ENCODE assay signal across 8 cellular contexts in the genomic region with DNA sequence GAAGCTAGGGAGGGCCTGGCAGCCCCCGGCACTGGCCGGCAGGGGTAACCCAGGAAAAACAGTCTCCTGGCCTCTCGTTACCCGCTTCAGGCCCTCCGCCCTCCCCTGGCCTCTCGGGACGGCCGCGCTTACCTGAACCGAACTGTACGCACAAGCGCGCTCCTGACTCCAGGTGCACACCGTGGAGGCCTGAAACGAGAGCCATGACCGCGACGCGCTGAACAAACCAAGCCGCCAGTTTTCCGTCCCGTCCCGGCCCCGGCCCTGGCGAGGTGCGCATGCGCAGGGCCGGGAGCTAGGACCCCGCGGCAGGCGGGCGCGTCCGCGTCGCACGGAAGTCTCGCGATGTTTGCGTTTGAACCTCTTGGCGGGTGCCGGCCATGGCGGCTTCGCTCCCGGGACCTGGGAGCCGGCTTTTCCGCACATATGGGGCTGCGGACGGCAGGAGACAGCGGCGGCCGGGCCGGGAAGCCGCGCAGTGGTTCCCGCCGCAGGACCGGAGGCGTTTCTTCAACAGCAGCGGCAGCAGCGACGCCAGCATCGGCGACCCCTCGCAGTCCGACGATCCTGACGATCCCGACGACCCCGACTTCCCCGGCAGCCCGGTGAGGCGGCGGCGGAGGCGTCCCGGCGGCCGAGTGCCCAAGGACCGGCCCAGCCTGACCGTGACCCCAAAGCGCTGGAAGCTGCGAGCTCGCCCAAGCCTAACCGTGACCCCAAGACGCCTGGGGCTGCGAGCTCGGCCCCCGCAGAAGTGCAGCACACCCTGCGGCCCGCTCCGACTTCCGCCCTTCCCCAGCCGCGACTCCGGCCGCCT. TPM values are rescaled to one million over a fixed set of nuclear protein-coding genes. Genes with fewer than 3 reads are reported as not detected.
A peak's percentile ranks its signal among the peaks of the same experiment; 100 is the strongest.
DNase-seq lines count a peak whose midpoint lies in the region; ATAC-seq and TF ChIP-seq lines count a peak whose summit lies in the region.

HASPIN (plus strand) TSS at position 348 of the 817 bp plus-strand sequence; CDS start at position 381, 33 bp downstream.

- peak within 1 kb of the TSS; percentile 92 for H3K4me3 Mint-ChIP-seq in activated T-cell treated with anti-CD3 and anti-CD28 coated beads, Interleukin-2, amount 50 U/mL, for 4 hours

- H3K36me3 ChIP-seq in PC-9 (ENCODE audit: low read depth) = peaks cover 15% of the 10 kb centered on the region

- H3K4me3 ChIP-seq in PC-9 = peak within 1 kb of the TSS; percentile 76

- H2AFZ ChIP-seq in PC-9 = peak within 1 kb of the TSS; percentile 95

- DNase-seq in DMS153 treated with DMSO at 0.1 percent for 48 hours (lab: John Stamatoyannopoulos, UW; ENCODE audit: unreplicated experiment) = peak; percentile 50
- peak; percentile 77 to 91 for DNase-seq in PC-9
- peak; percentile 92 for DNase-seq in activated T-cell treated with anti-CD3 and anti-CD28 coated beads, Interleukin-2, amount 50 U/mL, for 4 hours
- peak; percentile 92 for DNase-seq in myocyte (ENCODE audit: low read depth)
- peak; percentile 79 to 87 for DNase-seq in stimulated activated CD8-positive, alpha-beta memory T cell treated with anti-CD3 and anti-CD28 coated beads, Interleukin-7, amount 100 ng/mL, for 48 hours (ENCODE audit: extremely low read depth in 1 of 2, low read depth in 1 of 2)

- intact Hi-C loops in PC-9 (cut with micrococcal nuclease; ENCODE audit: unreplicated experiment) = loop anchor here (5.0 to 10.0 kb wide), 4 partner anchors 41 to 676 kb away; partner anchors contain the start of genes EMC6 and TAX1BP3

- H3K79me2 ChIP-seq in PC-9 (ENCODE audit: low read depth) = peaks cover 68% of the 10 kb centered on the region

- POLR2A ChIA-PET in PC-9 (lab: Charles Lee; ENCODE audit: unreplicated experiment) = interaction anchor here (0.7 kb wide), 1 partner anchor 56 kb away, joined by 4 read pairs; no protein-coding TSS in a partner anchor

- peak; percentile 36; the same call in 1 of the 2 replicates for TF ChIP-seq EP300 in Ishikawa (IDR thresholded peaks at IDR 0.05; ENCODE audit: borderline replicate concordance)

- H3K9me3 Mint-ChIP-seq in activated T-cell treated with anti-CD3 and anti-CD28 coated beads, Interleukin-2, amount 50 U/mL, for 4 hours = no peaks in the 10 kb centered on the region

- CTCF ChIA-PET in PC-9 (lab: Charles Lee) = interaction anchor here (0.6 to 1.1 kb wide), 5 partner anchors 14 to 535 kb away, joined by 3 to 10 read pairs (median 4); no protein-coding TSS in a partner anchor

- TF ChIP-seq CTCF in PC-9 (conservative IDR thresholded peaks at IDR 0.05) = peak; percentile 44; the same call in 1 of the 2 replicates

- no peaks in the 10 kb centered on the region for H4K20me1 ChIP-seq in PC-9 (ENCODE audit: insufficient read depth)

- peaks cover 55% of the 10 kb centered on the region for H3K4me1 ChIP-seq in PC-9 (replicated peaks; ENCODE audit: insufficient read depth)

- no peaks in the 10 kb centered on the region for H3K27me3 ChIP-seq in PC-9 (ENCODE audit: insufficient read depth, low read depth)

- H3K4me1 Mint-ChIP-seq in activated T-cell treated with anti-CD3 and anti-CD28 coated beads, Interleukin-2, amount 50 U/mL, for 4 hours (ENCODE audit: low read depth) = peaks cover 35% of the 10 kb centered on the region

- peaks cover 39% of the 10 kb centered on the region for H3F3A ChIP-seq in PC-9 (ENCODE audit: insufficient read depth, low read depth)

- no peaks in the 10 kb centered on the region for H3K9me2 ChIP-seq in PC-9 (ENCODE audit: insufficient read depth)

- no peak for TF ChIP-seq RAD21 in Ishikawa (IDR thresholded peaks at IDR 0.05; ENCODE audit: low read depth)

- H3K36me3 Mint-ChIP-seq in activated T-cell treated with anti-CD3 and anti-CD28 coated beads, Interleukin-2, amount 50 U/mL, for 4 hours (ENCODE audit: insufficient read depth) = peaks cover 15% of the 10 kb centered on the region

- H3K27me3 Mint-ChIP-seq in activated T-cell treated with anti-CD3 and anti-CD28 coated beads, Interleukin-2, amount 50 U/mL, for 4 hours (ENCODE audit: low read depth) = no peaks in the 10 kb centered on the region

- ATAC-seq in GM21576 (IDR thresholded peaks at IDR 0.05; ENCODE audit: unreplicated experiment) = peak; percentile 71
- peak; percentile 91 to 96 for ATAC-seq in activated T-cell treated with anti-CD3 and anti-CD28 coated beads, Interleukin-2, amount 50 U/mL, for 4 hours
- peak; percentile 91 for ATAC-seq in esophagus mucosa

- peak within 1 kb of the TSS; percentile 38 for H3K27ac ChIP-seq in PC-9

- H3K4me2 ChIP-seq in PC-9 = peak within 1 kb of the TSS; percentile 99

- no peaks in the 10 kb centered on the region for H3K9me3 ChIP-seq in PC-9 (ENCODE audit: insufficient read depth, low read depth)

- BruUV-seq in PC-9 (replicated peaks; lab: Mats Ljungman, UMichigan) = no TSS peak

TF ChIP-seq in Ishikawa, 13 proteins besides CTCF, POLR2A, EP300 and RAD21:
- peak; percentile 92 for TF ChIP-seq YY1 (IDR thresholded peaks at IDR 0.05; ENCODE audit: low read depth)
- TF ChIP-seq CREB1 (IDR thresholded peaks at IDR 0.05; ENCODE audit: low read depth) = 0 out of 2 replicates have a peak, but pooled peaks have one; percentile 32
- 0 out of 2 replicates have a peak, but pooled peaks have one; percentile 27 for TF ChIP-seq NFIC (IDR thresholded peaks at IDR 0.05)
- no peak; the same call in 1 of the 2 replicates for TF ChIP-seq TCF12 (IDR thresholded peaks at IDR 0.05; ENCODE audit: low read depth)
- TF ChIP-seq ZBTB7A (IDR thresholded peaks at IDR 0.05; ENCODE audit: low read depth) = 0 out of 2 replicates have a peak, but pooled peaks have one; percentile 56
- TF ChIP-seq, protein P1, sequence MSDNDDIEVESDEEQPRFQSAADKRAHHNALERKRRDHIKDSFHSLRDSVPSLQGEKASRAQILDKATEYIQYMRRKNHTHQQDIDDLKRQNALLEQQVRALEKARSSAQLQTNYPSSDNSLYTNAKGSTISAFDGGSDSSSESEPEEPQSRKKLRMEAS (IDR thresholded peaks at IDR 0.05) = peak; percentile 74
- TF ChIP-seq, protein P2, sequence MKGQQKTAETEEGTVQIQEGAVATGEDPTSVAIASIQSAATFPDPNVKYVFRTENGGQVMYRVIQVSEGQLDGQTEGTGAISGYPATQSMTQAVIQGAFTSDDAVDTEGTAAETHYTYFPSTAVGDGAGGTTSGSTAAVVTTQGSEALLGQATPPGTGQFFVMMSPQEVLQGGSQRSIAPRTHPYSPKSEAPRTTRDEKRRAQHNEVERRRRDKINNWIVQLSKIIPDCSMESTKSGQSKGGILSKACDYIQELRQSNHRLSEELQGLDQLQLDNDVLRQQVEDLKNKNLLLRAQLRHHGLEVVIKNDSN (IDR thresholded peaks at IDR 0.05) = no peak
- peak; percentile 96 for TF ChIP-seq TAF1 (IDR thresholded peaks at IDR 0.05; ENCODE audit: low read depth)
- peak; percentile 83 for TF ChIP-seq FOXM1 (IDR thresholded peaks at IDR 0.05; ENCODE audit: borderline replicate concordance, low read depth)

RNA-seq across cellular contexts. Expression of gene HASPIN, which starts in this region (rescaled TPM):
- 25.1 and 26.8 TPM in 2 replicates for total RNA-seq in PC-9 (2021)
- total RNA-seq in activated T-cell treated with anti-CD3 and anti-CD28 coated beads, Interleukin-2, amount 50 U/mL, for 4 hours = 10 to 100 TPM in 2 of 3 donors, 1 to 10 TPM in 1; 7.3 to 12.2 (median 11.1) TPM
- total RNA-seq in esophagus mucosa = 3.4 TPM
- total RNA-seq in myocyte = 0.78 and 1.6 TPM in 2 replicates
- polyA plus RNA-seq in myocyte (2012) = 0.32 TPM

Comparison
In these comparisons a context has a peak if more than half of its experiments do, and no peak if none do; other contexts are left out.
1. Peak in every context shown above with its lines: DNase-seq, ATAC-seq, H3K4me3 ChIP-seq and H3K27ac ChIP-seq.